28 cellular contexts compared by ENCODE assay signal in genomic region chr12:25761356-25761755, GRCh38.
"Had no signal": no experiment of that assay in that cellular context is flagged by ENCODE, and none has a peak within 500 bp of the region (broad histone marks: within the 10 kb centered on the region; RNA-seq: fewer than 3 reads in every experiment).

No MANE protein-coding gene starts in this region.

- DNase-seq: nephron progenitor cell; occipital lobe; ovary; posterior cingulate gyrus; psoas muscle; right cardiac atrium; right lobe of liver; sigmoid colon; small intestine; stimulated activated CD4-positive, alpha-beta T cell treated with anti-CD3 and anti-CD28 coated beads, Interleukin-15, amount 100 ng/mL, for 24 hours; stimulated activated CD4-positive, alpha-beta T cell treated with anti-CD3 and anti-CD28 coated beads, Interleukin-2, amount 100 ng/mL, for 24 hours; stimulated activated CD4-positive, alpha-beta T cell treated with anti-CD3 and anti-CD28 coated beads, Interleukin-2, amount 100 ng/mL, for 48 hours; stimulated activated CD4-positive, alpha-beta T cell treated with anti-CD3 and anti-CD28 coated beads, Interleukin-4, amount 100 ng/mL, for 24 hours; stimulated activated naive B cell treated with anti-CD40 and anti-IgM and Interleukin-4, amounts not matched to agents 10 μg/mL and 1 μg/mL and 100 μg/mL, for 72 hours; stimulated activated naive CD4-positive, alpha-beta T cell treated with Interleukin-2 at 50 U/mL for 16 hours; stomach; thyroid gland; trophoblast cell; upper lobe of left lung had no signal

- H3K27ac Mint-ChIP-seq: natural killer cell treated with Interleukin-12 subunit alpha and Interleukin-12 subunit beta and Interleukin-15 and Interleukin-18, amount 100 ng/mL, for 72 hours; nephron progenitor cell; neural progenitor cell; progenitor cell of endocrine pancreas; stimulated activated effector memory CD8-positive, alpha-beta T cell treated with anti-CD3 and anti-CD28 coated beads, Interleukin-12 subunit alpha, Interleukin-12 subunit beta, amount 100 ng/mL, for 72 hours; stimulated activated naive B cell treated with anti-CD40 and anti-IgM and Interleukin-4, amounts not matched to agents 10 μg/mL and 1 μg/mL and 100 μg/mL, for 72 hours; stimulated activated naive CD8-positive, alpha-beta T cell treated with anti-CD3 and anti-CD28 coated beads, Interleukin-15, Interleukin-2, amounts not matched to agents 100 ng/mL and 50 ng/mL, for 24 hours had no signal

- H2AFZ ChIP-seq: neural progenitor cell, parathyroid adenoma had no signal

- H3K9me3 Mint-ChIP-seq: natural killer cell treated with Interleukin-12 subunit alpha and Interleukin-12 subunit beta and Interleukin-15 and Interleukin-18, amount 100 ng/mL, for 72 hours; nephron progenitor cell; neural progenitor cell; stimulated activated naive CD8-positive, alpha-beta T cell treated with anti-CD3 and anti-CD28 coated beads, Interleukin-15, Interleukin-2, amounts not matched to agents 100 ng/mL and 50 ng/mL, for 24 hours had no signal

- ATAC-seq: natural killer cell treated with Interleukin-12 subunit alpha and Interleukin-12 subunit beta and Interleukin-15 and Interleukin-18, amount 100 ng/mL, for 72 hours; psoas muscle; right cardiac atrium; right lobe of liver; stimulated activated effector memory CD8-positive, alpha-beta T cell treated with anti-CD3 and anti-CD28 coated beads, Interleukin-12 subunit alpha, Interleukin-12 subunit beta, amount 100 ng/mL, for 72 hours; stimulated activated naive B cell treated with anti-CD40 and anti-IgM and Interleukin-4, amounts not matched to agents 10 μg/mL and 1 μg/mL and 100 μg/mL, for 72 hours had no signal

- H3K4me1 ChIP-seq: neural progenitor cell, parathyroid adenoma, psoas muscle, sigmoid colon, stomach, thyroid gland, upper lobe of left lung, vagina had no signal

- H3K27ac ChIP-seq: neural progenitor cell, ovary, parathyroid adenoma, psoas muscle, right lobe of liver, sigmoid colon, stomach, thoracic aorta, thyroid gland, tibial nerve, upper lobe of left lung, vagina had no signal

- H3K9ac ChIP-seq: neural progenitor cell, parathyroid adenoma had no signal

- H3K4me3 ChIP-seq: neural progenitor cell, ovary, psoas muscle, right lobe of liver, sigmoid colon, stomach, thoracic aorta, thyroid gland, tibial nerve, upper lobe of left lung, vagina had no signal

- H3K36me3 ChIP-seq: neural progenitor cell, ovary, right lobe of liver, sigmoid colon, stomach, thoracic aorta, thyroid gland, tibial nerve, upper lobe of left lung, vagina had no signal

- H3K79me2 ChIP-seq: parathyroid adenoma had no signal

- H3K4me3 Mint-ChIP-seq: natural killer cell treated with Interleukin-12 subunit alpha and Interleukin-12 subunit beta and Interleukin-15 and Interleukin-18, amount 100 ng/mL, for 72 hours; nephron progenitor cell; neural progenitor cell; stimulated activated effector memory CD8-positive, alpha-beta T cell treated with anti-CD3 and anti-CD28 coated beads, Interleukin-12 subunit alpha, Interleukin-12 subunit beta, amount 100 ng/mL, for 72 hours; stimulated activated naive B cell treated with anti-CD40 and anti-IgM and Interleukin-4, amounts not matched to agents 10 μg/mL and 1 μg/mL and 100 μg/mL, for 72 hours; stimulated activated naive CD8-positive, alpha-beta T cell treated with anti-CD3 and anti-CD28 coated beads, Interleukin-15, Interleukin-2, amounts not matched to agents 100 ng/mL and 50 ng/mL, for 24 hours had no signal

- H3K4me1 Mint-ChIP-seq: nephron progenitor cell; neural progenitor cell; stimulated activated effector memory CD8-positive, alpha-beta T cell treated with anti-CD3 and anti-CD28 coated beads, Interleukin-12 subunit alpha, Interleukin-12 subunit beta, amount 100 ng/mL, for 72 hours; stimulated activated naive B cell treated with anti-CD40 and anti-IgM and Interleukin-4, amounts not matched to agents 10 μg/mL and 1 μg/mL and 100 μg/mL, for 72 hours had no signal

- H3K4me2 ChIP-seq: neural progenitor cell had no signal

- H3K36me3 Mint-ChIP-seq: natural killer cell treated with Interleukin-12 subunit alpha and Interleukin-12 subunit beta and Interleukin-15 and Interleukin-18, amount 100 ng/mL, for 72 hours; neural progenitor cell; stimulated activated effector memory CD8-positive, alpha-beta T cell treated with anti-CD3 and anti-CD28 coated beads, Interleukin-12 subunit alpha, Interleukin-12 subunit beta, amount 100 ng/mL, for 72 hours; stimulated activated naive B cell treated with anti-CD40 and anti-IgM and Interleukin-4, amounts not matched to agents 10 μg/mL and 1 μg/mL and 100 μg/mL, for 72 hours had no signal

- H3K27me3 Mint-ChIP-seq: progenitor cell of endocrine pancreas; stimulated activated naive B cell treated with anti-CD40 and anti-IgM and Interleukin-4, amounts not matched to agents 10 μg/mL and 1 μg/mL and 100 μg/mL, for 72 hours; stimulated activated naive CD8-positive, alpha-beta T cell treated with anti-CD3 and anti-CD28 coated beads, Interleukin-15, Interleukin-2, amounts not matched to agents 100 ng/mL and 50 ng/mL, for 24 hours had no signal

- H3K27me3 ChIP-seq: neural progenitor cell, ovary, right lobe of liver, sigmoid colon, stomach, thyroid gland, tibial nerve, upper lobe of left lung, vagina had no signal

- H3K9me3 ChIP-seq: psoas muscle, right lobe of liver, sigmoid colon, stomach, thoracic aorta, thyroid gland, tibial nerve, upper lobe of left lung, vagina had no signal
